ENCODE assay signal across 24 cellular contexts in genomic region chr2:234083572-234084348, GRCh38. TPM values are rescaled to one million over a fixed set of nuclear protein-coding genes. Genes with fewer than 3 reads are reported as not detected.
"Had no signal": no experiment of that assay in that cellular context is flagged by ENCODE, and none has a peak within 500 bp of the region (broad histone marks: within the 10 kb centered on the region; RNA-seq: fewer than 3 reads in every experiment).

No MANE protein-coding gene starts in this region.

- H3K9me3 ChIP-seq: ascending aorta, right lobe of liver, upper lobe of right lung had no signal

- DNase-seq: activated CD4-positive, alpha-beta memory T cell treated with anti-CD3 and anti-CD28 coated beads, Interleukin-2, amount 10 ng/mL, durations not matched to agents 7 days and 5 days; activated CD4-positive, alpha-beta T cell treated with anti-CD3 and anti-CD28 coated beads, Interleukin-2, amount 10 ng/mL, durations not matched to agents 24 days and 14 days; activated gamma-delta T cell; adrenal gland; central memory CD4-positive, alpha-beta T cell; effector memory CD4-positive, alpha-beta T cell; glutamatergic neuron; left ventricle myocardium superior; mammary epithelial cell; right lobe of liver; stimulated activated CD4-positive, alpha-beta T cell treated with anti-CD3 and anti-CD28 coated beads, Interleukin-1b, Interleukin-23, amount 100 ng/mL, for 48 hours; T1000; upper lobe of right lung had no signal

- H3K9me3 Mint-ChIP-seq: activated CD4-positive, alpha-beta memory T cell treated with anti-CD3 and anti-CD28 coated beads, Interleukin-2, amount 10 ng/mL, durations not matched to agents 7 days and 5 days; activated CD4-positive, alpha-beta T cell treated with anti-CD3 and anti-CD28 coated beads, Interleukin-2, amount 10 ng/mL, durations not matched to agents 24 days and 14 days had no signal

- H3K36me3 ChIP-seq: adrenal gland, ascending aorta, right lobe of liver, upper lobe of right lung had no signal

- H3K27ac Mint-ChIP-seq: activated CD4-positive, alpha-beta memory T cell treated with anti-CD3 and anti-CD28 coated beads, Interleukin-2, amount 10 ng/mL, durations not matched to agents 7 days and 5 days; activated CD4-positive, alpha-beta T cell treated with anti-CD3 and anti-CD28 coated beads, Interleukin-2, amount 10 ng/mL, durations not matched to agents 24 days and 14 days; activated naive CD4-positive, alpha-beta T cell treated with anti-CD3 and anti-CD28 coated beads, Interleukin-2, amount 50 U/mL, for 24 hours; activated T-helper 1 cell treated with anti-CD3 and anti-CD28 coated beads, Interleukin-12 subunit alpha, Interleukin-12 subunit beta, Interleukin-2, Interleukin-4 antibody, amounts not matched to agents 30 ng/mL and 10 ng/mL and 1 ng/mL, durations not matched to agents 14 hours and 24 hours and 36 hours; T-helper 1 cell treated with Interleukin-12 subunit alpha and Interleukin-12 subunit beta and Interleukin-4 antibody, amounts not matched to agents 30 μg/mL and 1 μg/mL, for 36 hours had no signal

- H3K4me1 Mint-ChIP-seq: activated CD4-positive, alpha-beta memory T cell treated with anti-CD3 and anti-CD28 coated beads, Interleukin-2, amount 10 ng/mL, durations not matched to agents 7 days and 5 days; activated naive CD4-positive, alpha-beta T cell treated with anti-CD3 and anti-CD28 coated beads, Interleukin-2, amount 50 U/mL, for 24 hours; nephron had no signal

- H3K9ac ChIP-seq: parathyroid adenoma had no signal

- H3K4me2 ChIP-seq: hepatocyte had no signal

- H3K27ac ChIP-seq: adrenal gland, ascending aorta, hepatocyte, parathyroid adenoma, skin epidermis had no signal

- H3K4me3 ChIP-seq: adrenal gland, ascending aorta, hepatocyte, right lobe of liver, skin epidermis, upper lobe of right lung had no signal

- ATAC-seq: activated CD4-positive, CD25-positive, alpha-beta regulatory T cell treated with anti-CD3 and anti-CD28 coated beads, Interleukin-2, amount 50 U/mL, for 24 hours; esophagus mucosa; left ventricle myocardium superior; right lobe of liver; upper lobe of right lung had no signal

- H3K4me3 Mint-ChIP-seq: activated CD4-positive, alpha-beta memory T cell treated with anti-CD3 and anti-CD28 coated beads, Interleukin-2, amount 10 ng/mL, durations not matched to agents 7 days and 5 days; activated CD4-positive, alpha-beta T cell treated with anti-CD3 and anti-CD28 coated beads, Interleukin-2, amount 10 ng/mL, durations not matched to agents 24 days and 14 days; activated naive CD4-positive, alpha-beta T cell treated with anti-CD3 and anti-CD28 coated beads, Interleukin-2, amount 50 U/mL, for 24 hours; activated T-helper 1 cell treated with anti-CD3 and anti-CD28 coated beads, Interleukin-12 subunit alpha, Interleukin-12 subunit beta, Interleukin-2, Interleukin-4 antibody, amounts not matched to agents 30 ng/mL and 10 ng/mL and 1 ng/mL, durations not matched to agents 14 hours and 24 hours and 36 hours; nephron; T-helper 1 cell treated with Interleukin-12 subunit alpha and Interleukin-12 subunit beta and Interleukin-4 antibody, amounts not matched to agents 30 μg/mL and 1 μg/mL, for 36 hours had no signal

- H3K4me1 ChIP-seq: adrenal gland, ascending aorta, parathyroid adenoma, upper lobe of right lung had no signal

- H3K27me3 ChIP-seq: ascending aorta, hepatocyte, right lobe of liver, upper lobe of right lung had no signal

RNA-seq across cellular contexts. Expression of gene SPP2, which starts 33.3 kb away (rescaled TPM):
- polyA plus RNA-seq: adrenal gland, endothelial cell of umbilical vein, mammary epithelial cell had no signal
